ENCODE assay signal across 8 cellular contexts in genomic region chr1:235011599-235012435, GRCh38.
DNase-seq lines count a peak whose midpoint lies in the region; ATAC-seq and TF ChIP-seq lines count a peak whose summit lies in the region.

No MANE protein-coding gene starts in this region.

- H3K27ac Mint-ChIP-seq in activated naive CD8-positive, alpha-beta T cell: peak overlapping the region; percentile 96

- H3K4me3 ChIP-seq in right cardiac atrium (ENCODE audit: low read length): no peak overlapping the region

- no peaks in the 10 kb centered on the region for H3K27me3 ChIP-seq in right cardiac atrium (ENCODE audit: control insufficient read depth, insufficient read depth)

- WGBS in right cardiac atrium: 67% methylated on average over 22 of the region's 22 CpGs

- no peak for TF ChIP-seq CTCF in AG09319 (IDR thresholded peaks at IDR 0.05; ENCODE audit: low read depth, low read length)

- H3K27me3 Mint-ChIP-seq in activated naive CD8-positive, alpha-beta T cell: no peaks in the 10 kb centered on the region

- ATAC-seq in HG03354 (IDR thresholded peaks at IDR 0.05; ENCODE audit: poor library complexity, severe bottlenecking, unreplicated experiment): peak; percentile 83
- ATAC-seq in right cardiac atrium: peak; percentile 65 to 66

- H3K4me3 Mint-ChIP-seq in activated naive CD8-positive, alpha-beta T cell: peak overlapping the region; percentile 78

- intact Hi-C loops in right cardiac atrium (cut with DNase I): no loop called here

- no peaks in the 10 kb centered on the region for H3K36me3 Mint-ChIP-seq in activated naive CD8-positive, alpha-beta T cell

- TF ChIP-seq POLR2A in GM19193 (IDR thresholded peaks at IDR 0.05; ENCODE audit: extremely low read depth, insufficient read depth, insufficient read length): peak; percentile 78

- H3K9me3 ChIP-seq in right cardiac atrium (ENCODE audit: control insufficient read depth, low read length): no peaks in the 10 kb centered on the region

- peaks cover 81% of the 10 kb centered on the region for H3K4me1 Mint-ChIP-seq in activated naive CD8-positive, alpha-beta T cell (ENCODE audit: low read depth)

- no peaks in the 10 kb centered on the region for H3K4me1 ChIP-seq in right cardiac atrium (ENCODE audit: control insufficient read depth, insufficient read depth, low read length)

- DNase-seq in AG09319 (ENCODE audit: extremely low read depth, low read depth): peak; percentile 79
- peak; percentile 97 for DNase-seq in SKM-1 treated with dmso at 0.1 percent for 144 hours (lab: John Stamatoyannopoulos, UW; ENCODE audit: unreplicated experiment)
- peak in 2 of 3 donors; percentile 37 to 68 for DNase-seq in right cardiac atrium
- peak; percentile 74 to 94 (median 83) for DNase-seq in stimulated activated CD4-positive, alpha-beta T cell treated with anti-CD3 and anti-CD28 coated beads, Interleukin-1b, Interleukin-23, amount 100 ng/mL, for 24 hours (ENCODE audit: low read depth in 4 of 4, low spot score in 1 of 4)
- no peak for DNase-seq in COLO668 (lab: John Stamatoyannopoulos, UW; ENCODE audit: unreplicated experiment)

- H3K27ac ChIP-seq in right cardiac atrium (ENCODE audit: low read length): no peak overlapping the region

- H3K9me3 Mint-ChIP-seq in activated naive CD8-positive, alpha-beta T cell (ENCODE audit: low read depth): no peaks in the 10 kb centered on the region
